ENCODE assay signal across 1 cellular context in genomic region chr9:93533863-93534262, GRCh38.
TF ChIP-seq lines count a peak whose summit lies in the region.

No MANE protein-coding gene starts in this region.

TF ChIP-seq in HepG2, 621 proteins besides CTCF, POLR2A, EP300 and RAD21:
- TF ChIP-seq SUZ12 (IDR thresholded peaks at IDR 0.05; ENCODE audit: low read depth, low read length) (no peak), SNAPC2 (CRISPR knock-in tag; IDR thresholded peaks at IDR 0.05) (no peak), ZNF879 (CRISPR knock-in tag; IDR thresholded peaks at IDR 0.05) (no peak), CHD2 (IDR thresholded peaks at IDR 0.05; ENCODE audit: low read depth, low read length) (no peak), ZNF326 (CRISPR knock-in tag; IDR thresholded peaks at IDR 0.05; ENCODE audit: borderline replicate concordance) (no peak), ZNF609 (CRISPR knock-in tag; IDR thresholded peaks at IDR 0.05; ENCODE audit: borderline replicate concordance) (no peak), ZBTB14 (CRISPR knock-in tag; IDR thresholded peaks at IDR 0.05) (no peak)
